Comparison of ENCODE assay signal across 16 cellular contexts in genomic region chr22:32175751-32176644, GRCh38. TPM values are rescaled to one million over a fixed set of nuclear protein-coding genes. Genes with fewer than 3 reads are reported as not detected.
A peak's percentile ranks its signal among the peaks of the same experiment; 100 is the strongest.
DNase-seq lines count a peak whose midpoint lies in the region; TF ChIP-seq lines count a peak whose summit lies in the region.
"Had no signal": no experiment of that assay in that cellular context is flagged by ENCODE, and none has a peak within 500 bp of the region (broad histone marks: within the 10 kb centered on the region; RNA-seq: fewer than 3 reads in every experiment).

No MANE protein-coding gene starts in this region.

- no peaks in the 10 kb centered on the region for H3K27me3 ChIP-seq in prostate gland (replicated peaks; ENCODE audit: insufficient read depth)

- no peak for TF ChIP-seq CTCF in glutamatergic neuron (IDR thresholded peaks at IDR 0.05; ENCODE audit: partially characterized antibody, unreplicated experiment)
- TF ChIP-seq CTCF in prostate gland (IDR thresholded peaks at IDR 0.05) = no peak

- no peak for TF ChIP-seq POLR2A in prostate gland (IDR thresholded peaks at IDR 0.05)

- H3K9me3 Mint-ChIP-seq in activated CD4-positive, alpha-beta T cell treated with anti-CD3 and anti-CD28 coated beads, Interleukin-2, amount 10 ng/mL, durations not matched to agents 24 days and 14 days = no peaks in the 10 kb centered on the region
- peaks cover 3% of the 10 kb centered on the region for H3K9me3 Mint-ChIP-seq in glutamatergic neuron (ENCODE audit: unreplicated experiment)
- H3K9me3 Mint-ChIP-seq: memory B cell had no signal

- peaks cover 3% of the 10 kb centered on the region for H3K4me1 Mint-ChIP-seq in activated CD4-positive, alpha-beta T cell treated with anti-CD3 and anti-CD28 coated beads, Interleukin-2, amount 10 ng/mL, durations not matched to agents 24 days and 14 days
- H3K4me1 Mint-ChIP-seq in glutamatergic neuron (ENCODE audit: low read depth, unreplicated experiment) = no peaks in the 10 kb centered on the region
- H3K4me1 Mint-ChIP-seq: memory B cell had no signal

- H3K27ac Mint-ChIP-seq in activated CD4-positive, alpha-beta T cell treated with anti-CD3 and anti-CD28 coated beads, Interleukin-2, amount 10 ng/mL, durations not matched to agents 24 days and 14 days = no peak overlapping the region
- no peak overlapping the region for H3K27ac Mint-ChIP-seq in glutamatergic neuron (ENCODE audit: unreplicated experiment)
- H3K27ac Mint-ChIP-seq: memory B cell had no signal

- no peaks in the 10 kb centered on the region for H3K4me1 ChIP-seq in prostate gland (replicated peaks)

- H3K9me3 ChIP-seq in prostate gland = no peaks in the 10 kb centered on the region
- H3K9me3 ChIP-seq: transverse colon had no signal

- peaks cover 33% of the 10 kb centered on the region for H3K27me3 Mint-ChIP-seq in activated CD4-positive, alpha-beta T cell treated with anti-CD3 and anti-CD28 coated beads, Interleukin-2, amount 10 ng/mL, durations not matched to agents 24 days and 14 days
- H3K27me3 Mint-ChIP-seq in glutamatergic neuron (ENCODE audit: unreplicated experiment) = peaks cover 7% of the 10 kb centered on the region

- H3K27ac ChIP-seq in prostate gland (no peak overlapping the region), substantia nigra (ENCODE audit: low read depth, low read length, poor library complexity, severe bottlenecking) (no peak overlapping the region)
- H3K27ac ChIP-seq: transverse colon had no signal

- no peak for DNase-seq in activated CD4-positive, alpha-beta T cell treated with anti-CD3 and anti-CD28 coated beads, Interleukin-2, amount 10 ng/mL, durations not matched to agents 24 days and 14 days
- DNase-seq in activated CD4-positive, alpha-beta T cell treated with anti-CD3 and anti-CD28 coated beads for 4 hours = no peak
- peak; percentile 25 for DNase-seq in NCI-H146 treated with DMSO at 0.1 percent for 48 hours (lab: John Stamatoyannopoulos, UW; ENCODE audit: unreplicated experiment)
- peak; percentile 73 for DNase-seq in glutamatergic neuron
- DNase-seq in prostate gland (ENCODE audit: low spot score) = no peak
- no peak for DNase-seq in NCI-H1436 (lab: John Stamatoyannopoulos, UW)
- no peak for DNase-seq in SIG-M5 (lab: John Stamatoyannopoulos, UW)
- no peak for DNase-seq in substantia nigra (lab: John Stamatoyannopoulos, UW)
- DNase-seq: activated gamma-delta T cell, AML-193, NCI-H2081 treated with DMSO at 0.1 percent for 48 hours, transverse colon had no signal

- 6% methylated on average over 41 of the region's 71 CpGs for WGBS in prostate gland

- peak overlapping the region; percentile 43 for H3K4me3 Mint-ChIP-seq in activated CD4-positive, alpha-beta T cell treated with anti-CD3 and anti-CD28 coated beads, Interleukin-2, amount 10 ng/mL, durations not matched to agents 24 days and 14 days
- H3K4me3 Mint-ChIP-seq in glutamatergic neuron (ENCODE audit: unreplicated experiment) = peak overlapping the region; percentile 30
- H3K4me3 Mint-ChIP-seq: memory B cell had no signal

- intact Hi-C loops in activated CD4-positive, alpha-beta T cell treated with anti-CD3 and anti-CD28 coated beads, Interleukin-2, amount 10 ng/mL, durations not matched to agents 24 days and 14 days (cut with micrococcal nuclease) = no loop called here
- intact Hi-C loops in prostate gland (cut with DNase I) = no loop called here

- no peaks in the 10 kb centered on the region for H3K36me3 ChIP-seq in prostate gland
- H3K36me3 ChIP-seq: transverse colon had no signal

- H3K4me3 ChIP-seq in prostate gland = peak overlapping the region; percentile 10 to 26

- no peaks in the 10 kb centered on the region for H3K36me3 Mint-ChIP-seq in activated CD4-positive, alpha-beta T cell treated with anti-CD3 and anti-CD28 coated beads, Interleukin-2, amount 10 ng/mL, durations not matched to agents 24 days and 14 days (ENCODE audit: low read depth)
- H3K36me3 Mint-ChIP-seq in glutamatergic neuron (ENCODE audit: unreplicated experiment) = peaks cover 5% of the 10 kb centered on the region
- H3K36me3 Mint-ChIP-seq: memory B cell had no signal

RNA-seq across cellular contexts. Expression of gene C22orf42, which starts 16.9 kb away (rescaled TPM):
- total RNA-seq in activated CD4-positive, alpha-beta T cell treated with anti-CD3 and anti-CD28 coated beads, Interleukin-2, amount 10 ng/mL, durations not matched to agents 24 days and 14 days = not detected in 2 replicates
- total RNA-seq in glutamatergic neuron (ENCODE audit: unreplicated experiment) (not detected), prostate gland (1 to 10 TPM in 1 of 2 donors, not detected in 1; 1.4 TPM)
- total RNA-seq: fibroblast of villous mesenchyme, pulmonary artery endothelial cell, RPMI7951, transverse colon had no signal

RNA-seq across cellular contexts. Expression of gene RFPL2, which starts 28.9 kb away (rescaled TPM):
- total RNA-seq in activated CD4-positive, alpha-beta T cell treated with anti-CD3 and anti-CD28 coated beads, Interleukin-2, amount 10 ng/mL, durations not matched to agents 24 days and 14 days = not detected in 2 replicates
- total RNA-seq in glutamatergic neuron (ENCODE audit: unreplicated experiment) (1.4 TPM), prostate gland (10 to 100 TPM; 22.1 to 23.7 TPM)
- total RNA-seq: fibroblast of villous mesenchyme, pulmonary artery endothelial cell, RPMI7951, transverse colon had no signal

Comparison
In these comparisons a context has a peak if more than half of its experiments do, and no peak if none do; other contexts are left out.
1. DNase-seq: peak in NCI-H146 treated with DMSO at 0.1 percent for 48 hours (single experiment) and glutamatergic neuron (single experiment); none in activated CD4-positive, alpha-beta T cell treated with anti-CD3 and anti-CD28 coated beads, Interleukin-2, amount 10 ng/mL, durations not matched to agents 24 days and 14 days (single experiment), activated CD4-positive, alpha-beta T cell treated with anti-CD3 and anti-CD28 coated beads for 4 hours (0 of 2), prostate gland (single experiment), NCI-H1436 (single experiment), SIG-M5 (single experiment) and substantia nigra (0 of 49).